ENCODE assay signal across 9 cellular contexts in genomic region chr1:183804382-183804781, GRCh38. TPM values are rescaled to one million over a fixed set of nuclear protein-coding genes. Genes with fewer than 3 reads are reported as not detected.
A peak's percentile ranks its signal among the peaks of the same experiment; 100 is the strongest.
DNase-seq lines count a peak whose midpoint lies in the region; ATAC-seq and TF ChIP-seq lines count a peak whose summit lies in the region.
"Had no signal": no experiment of that assay in that cellular context is flagged by ENCODE, and none has a peak within 500 bp of the region (broad histone marks: within the 10 kb centered on the region; RNA-seq: fewer than 3 reads in every experiment).

No MANE protein-coding gene starts in this region.

- H3K36me3 ChIP-seq in GM23338 (ENCODE audit: insufficient read depth): no peaks in the 10 kb centered on the region
- H3K36me3 ChIP-seq in heart right ventricle: peaks cover 0 to 10% (median 0%) of the 10 kb centered on the region in 9 donors
- H3K36me3 ChIP-seq in sigmoid colon: peaks cover 0 to 3% (median 0%) of the 10 kb centered on the region in 4 donors

- no peaks in the 10 kb centered on the region for H4K20me1 ChIP-seq in GM23338 (replicated peaks; ENCODE audit: insufficient read depth)

- H3K9me3 Mint-ChIP-seq in GM23338: peaks cover 7% of the 10 kb centered on the region; the same call in 1 of the 3 replicates
- peaks cover 17% of the 10 kb centered on the region for H3K9me3 Mint-ChIP-seq in activated T-helper 17 cell treated with anti-CD3 and anti-CD28 coated beads, Interleukin-2, amount 50 U/mL, for 72 hours

- TF ChIP-seq POLR2A in sigmoid colon (IDR thresholded peaks at IDR 0.05): no peak

- no peaks in the 10 kb centered on the region for H3K36me3 Mint-ChIP-seq in GM23338 (ENCODE audit: low read depth)
- no peaks in the 10 kb centered on the region for H3K36me3 Mint-ChIP-seq in activated T-helper 17 cell treated with anti-CD3 and anti-CD28 coated beads, Interleukin-2, amount 50 U/mL, for 72 hours (ENCODE audit: low read depth)

- no peaks in the 10 kb centered on the region for H3K9me2 ChIP-seq in GM23338 (ENCODE audit: insufficient read depth)

- TF ChIP-seq EP300 in sigmoid colon (IDR thresholded peaks at IDR 0.05): no peak

- H3K27me3 ChIP-seq in GM23338 (ENCODE audit: insufficient read depth) (peaks cover 28% of the 10 kb centered on the region), heart right ventricle (no peaks in the 10 kb centered on the region), sigmoid colon (no peaks in the 10 kb centered on the region)

- TF ChIP-seq CTCF in GM23338 (conservative IDR thresholded peaks at IDR 0.05; ENCODE audit: low read depth in 2 of 2): no peak
- TF ChIP-seq CTCF in heart right ventricle (IDR thresholded peaks at IDR 0.05): no peak
- no peak for TF ChIP-seq CTCF in sigmoid colon (IDR thresholded peaks at IDR 0.05)

- H2AFZ ChIP-seq in GM23338: peak overlapping the region; percentile 97

- peak; percentile 43 for DNase-seq in GM23338 (ENCODE audit: low spot score)
- no peak for DNase-seq in heart right ventricle
- no peak for DNase-seq in sigmoid colon
- DNase-seq in A172 (ENCODE audit: low spot score): no peak
- DNase-seq in activated effector memory CD4-positive, alpha-beta T cell treated with anti-CD3 and anti-CD28 coated beads, Interleukin-2, amount 50 U/mL, for 16 hours: no peak
- DNase-seq in DMS79 treated with DMSO at 0.1 percent for 48 hours (lab: John Stamatoyannopoulos, UW): no peak

- ATAC-seq in GM23338: peak; percentile 51
- ATAC-seq in activated T-helper 17 cell treated with anti-CD3 and anti-CD28 coated beads, Interleukin-2, amount 50 U/mL, for 72 hours (replicated peaks): no peak
- ATAC-seq in heart right ventricle: peak in 5 of 8 donors; percentile 3 to 42 (median 12)
- no peak for ATAC-seq in HG03095 (IDR thresholded peaks at IDR 0.05; ENCODE audit: unreplicated experiment)

- no peaks in the 10 kb centered on the region for H3K79me2 ChIP-seq in GM23338 (replicated peaks; ENCODE audit: insufficient read depth)

- H3K27ac ChIP-seq in GM23338 (ENCODE audit: low read depth): no peak overlapping the region
- H3K27ac ChIP-seq in heart right ventricle: peak overlapping the region in 9 of 10 donors; percentile 72 to 89 (median 81)
- peak overlapping the region; percentile 83 to 94 (median 90) for H3K27ac ChIP-seq in sigmoid colon

- peak overlapping the region; percentile 96 for H3K4me2 ChIP-seq in GM23338

- no peak overlapping the region for H3K27ac Mint-ChIP-seq in GM23338
- no peak overlapping the region for H3K27ac Mint-ChIP-seq in activated T-helper 17 cell treated with anti-CD3 and anti-CD28 coated beads, Interleukin-2, amount 50 U/mL, for 72 hours
- H3K27ac Mint-ChIP-seq: IgD-negative memory B cell had no signal

- H3K4me1 ChIP-seq in GM23338 (ENCODE audit: insufficient read depth) (peaks cover 22% of the 10 kb centered on the region), heart right ventricle (peaks cover 0 to 42% (median 22%) of the 10 kb centered on the region in 9 donors), sigmoid colon (peaks cover 0 to 36% (median 21%) of the 10 kb centered on the region in 4 donors)

- peaks cover 0 to 21% (median 10%) of the 10 kb centered on the region in 11 donors for H3K9me3 ChIP-seq in heart right ventricle
- peaks cover 0 to 4% (median 2%) of the 10 kb centered on the region in 4 donors for H3K9me3 ChIP-seq in sigmoid colon

- H3K4me1 Mint-ChIP-seq in GM23338: peaks cover 25% of the 10 kb centered on the region
- H3K4me1 Mint-ChIP-seq in activated T-helper 17 cell treated with anti-CD3 and anti-CD28 coated beads, Interleukin-2, amount 50 U/mL, for 72 hours: no peaks in the 10 kb centered on the region

- H3K4me3 Mint-ChIP-seq in GM23338: peak overlapping the region; percentile 86
- H3K4me3 Mint-ChIP-seq in activated T-helper 17 cell treated with anti-CD3 and anti-CD28 coated beads, Interleukin-2, amount 50 U/mL, for 72 hours: peak overlapping the region; percentile 79

- WGBS in heart right ventricle, 2 donors: 38 to 47% methylated on average over 5 of the region's 5 CpGs
- WGBS in sigmoid colon, 2 donors: 48 to 70% methylated on average over 5 of the region's 5 CpGs

- peaks cover 15% of the 10 kb centered on the region for H3K27me3 Mint-ChIP-seq in GM23338 (ENCODE audit: insufficient read depth, low read depth, poor library complexity)
- peaks cover 23% of the 10 kb centered on the region for H3K27me3 Mint-ChIP-seq in activated T-helper 17 cell treated with anti-CD3 and anti-CD28 coated beads, Interleukin-2, amount 50 U/mL, for 72 hours

- intact Hi-C loops in heart right ventricle (cut with DNase I) (loop anchor here in 1 of 10 donors (10.0 kb wide), 1 partner anchor 110 kb away; no protein-coding TSS in a partner anchor), sigmoid colon (cut with DNase I) (loop anchor here (2.0 kb wide), 2 partner anchors 72 to 112 kb away; no protein-coding TSS in a partner anchor)

- peak overlapping the region; percentile 87 for H3K4me3 ChIP-seq in GM23338
- peak overlapping the region in 9 of 10 donors; percentile 57 to 73 (median 66) for H3K4me3 ChIP-seq in heart right ventricle
- peak overlapping the region; percentile 54 to 75 (median 66) for H3K4me3 ChIP-seq in sigmoid colon

- 0 out of 2 replicates have a peak, but pooled peaks cover 2% of the 10 kb centered on the region for H3F3A ChIP-seq in GM23338 (replicated peaks; ENCODE audit: low read depth)

TF ChIP-seq in GM23338, 12 proteins besides CTCF, POLR2A, EP300 and RAD21 (continues in another document):
- TF ChIP-seq CREB1 (CRISPR knock-in tag; IDR thresholded peaks at IDR 0.05; ENCODE audit: low read depth) (no peak), STAT1 (IDR thresholded peaks at IDR 0.05; ENCODE audit: unreplicated experiment) (no peak), ETS1 (IDR thresholded peaks at IDR 0.05) (no peak)

RNA-seq across cellular contexts. Expression of gene RGL1, which starts 0.5 kb away (rescaled TPM):
- 2.1 and 2.6 TPM in 2 replicates for total RNA-seq in GM23338 (2014; rRNA removed; shearing (Covaris generic))
- polyA plus RNA-seq in GM23338 (2016; fragmentation: Nextera tagmentation; extraction: Ambion mirVana) (0.91 and 1.0 TPM in 2 replicates), heart right ventricle (1 to 10 TPM; 3.8 to 9.8 TPM), sigmoid colon (1 to 10 TPM; 8.3 to 9.6 (median 8.9) TPM)
- 1 to 10 TPM; 1.7 to 2.6 TPM for total RNA-seq in activated T-helper 17 cell treated with anti-CD3 and anti-CD28 coated beads, Interleukin-2, amount 50 U/mL, for 72 hours
- total RNA-seq in heart right ventricle (10 to 100 TPM; 12.6 to 33.4 (median 18.9) TPM), sigmoid colon (10 to 100 TPM; 23.8 to 42.1 (median 30.8) TPM)
- 5.1 and 5.6 TPM in 2 replicates for total RNA-seq in A172 (2014; rRNA removed; shearing (Covaris generic))
- polyA plus RNA-seq: IgD-negative memory B cell had no signal

Comparison
In these comparisons a context has a peak if more than half of its experiments do, and no peak if none do; other contexts are left out.
1. ATAC-seq: peak in GM23338 (single experiment) and heart right ventricle (5 of 8); none in activated T-helper 17 cell treated with anti-CD3 and anti-CD28 coated beads, Interleukin-2, amount 50 U/mL, for 72 hours (single experiment) and HG03095 (single experiment).
2. Peak in every context shown above with its lines, with median percentiles within 50 percentile points of each other: H3K4me3 ChIP-seq.